In the genomic region with DNA sequence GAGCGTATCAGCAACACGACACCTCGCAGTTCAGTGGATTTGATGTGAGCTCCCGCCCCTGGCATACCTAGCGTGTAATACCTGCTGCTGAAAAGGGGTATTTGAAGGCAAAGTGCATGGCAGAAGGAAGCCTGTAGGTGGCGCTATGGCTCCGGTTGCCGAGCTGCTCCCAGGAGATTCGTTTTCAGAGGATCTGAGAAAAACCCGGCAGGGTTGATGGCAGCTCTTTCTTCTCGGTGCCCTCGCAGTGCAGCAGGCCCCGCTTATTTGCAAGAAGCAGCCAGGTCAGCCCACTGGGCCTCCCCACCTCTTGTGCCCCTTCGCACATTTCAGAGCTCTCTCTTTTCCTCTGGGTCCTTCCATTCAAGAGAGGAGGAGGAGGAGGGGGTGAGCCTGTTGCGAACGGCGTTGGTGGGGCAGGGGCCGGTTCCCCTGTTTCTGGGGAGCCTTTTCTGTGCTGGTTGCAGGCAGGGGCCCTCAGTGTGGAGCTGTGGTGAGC, we compare ENCODE assay signal across 8 cellular contexts.
DNase-seq lines count a peak whose midpoint lies in the region; ATAC-seq and TF ChIP-seq lines count a peak whose summit lies in the region.

No MANE protein-coding gene starts in this region.

- no peaks in the 10 kb centered on the region for H3K36me3 ChIP-seq in mucosa of descending colon (ENCODE audit: low read depth)

- no peaks in the 10 kb centered on the region for H3K9me3 Mint-ChIP-seq in endothelial cell (ENCODE audit: unreplicated experiment)

- H3K4me3 Mint-ChIP-seq in endothelial cell (ENCODE audit: unreplicated experiment) = no peak overlapping the region

- ATAC-seq in mucosa of descending colon (peak; percentile 75), GM19467 (IDR thresholded peaks at IDR 0.05; ENCODE audit: unreplicated experiment) (no peak)

- H3K9me3 ChIP-seq in mucosa of descending colon = no peaks in the 10 kb centered on the region

- DNase-seq in DMS79 treated with DMSO at 0.1 percent for 48 hours (lab: John Stamatoyannopoulos, UW) = peak; percentile 95
- DNase-seq in HS-5 (ENCODE audit: low read depth) = peak; percentile 18
- DNase-seq in NCI-H774 (lab: John Stamatoyannopoulos, UW) = peak; percentile 83
- DNase-seq in activated CD8-positive, alpha-beta memory T cell treated with anti-CD3 and anti-CD28 coated beads for 48 hours (ENCODE audit: low read depth in 2 of 3, low spot score in 2 of 3) = peak; percentile 12 to 47 (median 32)
- DNase-seq in endothelial cell (ENCODE audit: low spot score) = peak; percentile 89
- peak in 2 of 3 donors; percentile 53 to 72 for DNase-seq in mucosa of descending colon
- peak; percentile 84 for DNase-seq in stimulated activated CD8-positive, alpha-beta memory T cell treated with anti-CD3 and anti-CD28 coated beads, Interleukin-4, amount 100 ng/mL, for 48 hours

- H3K4me1 Mint-ChIP-seq in endothelial cell (ENCODE audit: unreplicated experiment) = peaks cover 37% of the 10 kb centered on the region

- no peak overlapping the region for H3K27ac Mint-ChIP-seq in endothelial cell (ENCODE audit: unreplicated experiment)

- H3K4me1 ChIP-seq in mucosa of descending colon (ENCODE audit: low read depth) = no peaks in the 10 kb centered on the region

- intact Hi-C loops in mucosa of descending colon (cut with DNase I, micrococcal nuclease) = loop anchor here (5.0 to 10.0 kb wide), 2 partner anchors 281 to 284 kb away; no protein-coding TSS in a partner anchor

- H3K27me3 Mint-ChIP-seq in endothelial cell (ENCODE audit: unreplicated experiment) = peaks cover 7% of the 10 kb centered on the region

- H3K4me3 ChIP-seq in mucosa of descending colon = no peak overlapping the region

- no peaks in the 10 kb centered on the region for H3K36me3 Mint-ChIP-seq in endothelial cell (ENCODE audit: low read depth, unreplicated experiment)

- TF ChIP-seq CTCF in endothelial cell (IDR thresholded peaks at IDR 0.05; ENCODE audit: unreplicated experiment) (peak; percentile 99), mucosa of descending colon (IDR thresholded peaks at IDR 0.05) (peak; percentile 55)

Comparison
In these comparisons a context has a peak if more than half of its experiments do, and no peak if none do; other contexts are left out.
1. DNase-seq: peak in every context shown above with its lines; median percentile 95 in DMS79 treated with DMSO at 0.1 percent for 48 hours; 89 in endothelial cell; 84 in stimulated activated CD8-positive, alpha-beta memory T cell treated with anti-CD3 and anti-CD28 coated beads, Interleukin-4, amount 100 ng/mL, for 48 hours; 83 in NCI-H774; 62 in mucosa of descending colon; 32 in activated CD8-positive, alpha-beta memory T cell treated with anti-CD3 and anti-CD28 coated beads for 48 hours; 18 in HS-5.